8 cellular contexts compared by ENCODE assay signal in the genomic region with DNA sequence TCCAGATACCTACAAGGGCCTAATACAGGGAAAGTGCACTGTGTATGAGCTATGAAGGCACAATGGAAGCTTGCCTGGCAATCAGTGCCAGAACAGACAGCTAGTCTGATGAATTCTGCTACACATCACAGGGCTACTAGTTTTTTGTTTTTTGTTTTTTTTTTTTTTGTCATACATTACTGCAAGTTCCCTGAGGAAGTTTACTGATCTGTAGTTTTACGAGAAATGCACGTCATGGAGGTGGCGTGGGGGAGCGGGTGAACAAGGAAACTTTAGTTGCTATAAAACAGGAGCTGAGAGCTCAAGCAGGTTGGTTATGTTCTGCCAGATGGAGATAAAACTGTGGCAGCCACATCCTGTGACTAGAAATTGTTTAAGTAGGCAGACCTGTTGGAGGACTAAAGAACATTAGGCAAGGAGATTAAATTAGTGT. TPM values are rescaled to one million over a fixed set of nuclear protein-coding genes. Genes with fewer than 3 reads are reported as not detected.
DNase-seq lines count a peak whose midpoint lies in the region; ATAC-seq and TF ChIP-seq lines count a peak whose summit lies in the region.

No MANE protein-coding gene starts in this region.

- H3K9me3 ChIP-seq in RWPE2 (ENCODE audit: severe bottlenecking) (no peaks in the 10 kb centered on the region), trophoblast cell (ENCODE audit: insufficient read depth, low read depth, low read length) (no peaks in the 10 kb centered on the region)

- H3K14ac ChIP-seq in trophoblast cell (ENCODE audit: low read length), result no peak overlapping the region

- H3K4me1 ChIP-seq in RWPE2 (ENCODE audit: insufficient read depth, poor library complexity, severe bottlenecking) (peaks cover 28% of the 10 kb centered on the region), trophoblast cell (ENCODE audit: control insufficient read depth in 1 of 2, insufficient read depth in 2 of 2, low read length in 2 of 2) (no peaks in the 10 kb centered on the region)

- no peak overlapping the region for H2AFZ ChIP-seq in trophoblast cell (ENCODE audit: insufficient read depth, low read length, poor library complexity)

- H3K27ac Mint-ChIP-seq in activated naive CD4-positive, alpha-beta T cell treated with anti-CD3 and anti-CD28 coated beads, Interleukin-2, amount 50 U/mL, for 72 hours, result peak overlapping the region; percentile 92 to 96

- no peak overlapping the region for H3K9ac ChIP-seq in trophoblast cell (ENCODE audit: low read length)

- no peak overlapping the region for H3K18ac ChIP-seq in trophoblast cell (ENCODE audit: low read length)

- H3K36me3 ChIP-seq in RWPE2 (ENCODE audit: low read depth) (no peaks in the 10 kb centered on the region), trophoblast cell (ENCODE audit: control insufficient read depth in 1 of 2, insufficient read depth in 2 of 2, low read length in 2 of 2) (no peaks in the 10 kb centered on the region)

- ATAC-seq in RWPE2 (ENCODE audit: low read depth) (0 out of 3 replicates have a peak, but pooled peaks have one; percentile 15), GM19324 (IDR thresholded peaks at IDR 0.05; ENCODE audit: low FRiP score, unreplicated experiment) (no peak)
- ATAC-seq in activated naive CD4-positive, alpha-beta T cell treated with anti-CD3 and anti-CD28 coated beads, Interleukin-2, amount 50 U/mL, for 72 hours, result peak; percentile 54 to 57

- no peak overlapping the region for H4K12ac ChIP-seq in trophoblast cell (ENCODE audit: low read depth, low read length)

- WGBS in trophoblast cell (ENCODE audit: extremely low coverage, insufficient coverage, insufficient read length), result no CpG with 5 or more reads among the region's 4 CpGs

- H3K79me2 ChIP-seq in trophoblast cell (ENCODE audit: control insufficient read depth, insufficient read depth, low read length, poor library complexity), result no peaks in the 10 kb centered on the region

- peak; percentile 21 for DNase-seq in NOMO-1 treated with DMSO at 0.1 percent for 48 hours (lab: John Stamatoyannopoulos, UW; ENCODE audit: unreplicated experiment)
- no peak for DNase-seq in NOMO-1 treated with dmso at 0.1 percent for 144 hours (lab: John Stamatoyannopoulos, UW; ENCODE audit: unreplicated experiment)
- DNase-seq in RWPE2 (ENCODE audit: low spot score), result no peak
- DNase-seq in activated naive CD4-positive, alpha-beta T cell treated with anti-CD3 and anti-CD28 coated beads, Interleukin-2, amount 50 U/mL, for 72 hours (ENCODE audit: low spot score in 2 of 2), result peak in 1 of 2 donors; percentile 55
- peak; percentile 11 to 44 for DNase-seq in trophoblast cell
- no peak for DNase-seq in NCI-H1436 (lab: John Stamatoyannopoulos, UW)
- DNase-seq in NCI-H2029 treated with DMSO at 0.1 percent for 48 hours (lab: John Stamatoyannopoulos, UW), result no peak

- H2BK5ac ChIP-seq in trophoblast cell (ENCODE audit: low read depth, low read length, poor library complexity), result no peak overlapping the region

- H3K79me1 ChIP-seq in trophoblast cell (ENCODE audit: low read length), result peaks cover 2% of the 10 kb centered on the region

- peaks cover 5 to 34% of the 10 kb centered on the region in 2 donors for H3K36me3 Mint-ChIP-seq in activated naive CD4-positive, alpha-beta T cell treated with anti-CD3 and anti-CD28 coated beads, Interleukin-2, amount 50 U/mL, for 72 hours

- H3K4me3 ChIP-seq in RWPE2 (ENCODE audit: severe bottlenecking) (no peak overlapping the region), trophoblast cell (ENCODE audit: low read depth, low read length) (no peak overlapping the region)

- H2AK5ac ChIP-seq in trophoblast cell (ENCODE audit: low read length), result no peak overlapping the region

- no peak overlapping the region for H3K23ac ChIP-seq in trophoblast cell (ENCODE audit: low read length)

- H2BK12ac ChIP-seq in trophoblast cell (ENCODE audit: low read length), result no peak overlapping the region

- H3K9me3 Mint-ChIP-seq in activated naive CD4-positive, alpha-beta T cell treated with anti-CD3 and anti-CD28 coated beads, Interleukin-2, amount 50 U/mL, for 72 hours, result no peaks in the 10 kb centered on the region

- peak overlapping the region; percentile 89 for H3K27ac ChIP-seq in RWPE2 (ENCODE audit: poor library complexity, severe bottlenecking)
- H3K27ac ChIP-seq in trophoblast cell (ENCODE audit: low read depth, low read length), result peak overlapping the region; percentile 54

- H4K8ac ChIP-seq in trophoblast cell (ENCODE audit: low read depth, low read length), result no peak overlapping the region

- TF ChIP-seq CTCF in RWPE2 (IDR thresholded peaks at IDR 0.05; ENCODE audit: poor library complexity, severe bottlenecking), result no peak

- no peak overlapping the region for H2BK120ac ChIP-seq in trophoblast cell (ENCODE audit: insufficient read depth, low read length, poor library complexity)

- no peak overlapping the region for H3K4me2 ChIP-seq in trophoblast cell (ENCODE audit: low read length)

- H3K27me3 ChIP-seq in RWPE2 (ENCODE audit: insufficient read depth, poor library complexity, severe bottlenecking), result no peaks in the 10 kb centered on the region
- H3K27me3 ChIP-seq in trophoblast cell (ENCODE audit: insufficient read depth, low read length), result no peaks in the 10 kb centered on the region

- no peak overlapping the region for H4K91ac ChIP-seq in trophoblast cell (ENCODE audit: low read depth, low read length)

- no peak overlapping the region for H3K4ac ChIP-seq in trophoblast cell (ENCODE audit: low read depth, low read length)

RNA-seq across cellular contexts. Expression of a gene that starts 17.7 kb away (rescaled TPM):
- 100 to 1,000 TPM; 433 to 644 TPM for total RNA-seq in activated naive CD4-positive, alpha-beta T cell treated with anti-CD3 and anti-CD28 coated beads, Interleukin-2, amount 50 U/mL, for 72 hours
- polyA plus RNA-seq in trophoblast cell (2013), result not detected in 2 replicates

Comparison
In these comparisons a context has a peak if more than half of its experiments do, and no peak if none do; other contexts are left out.
1. DNase-seq: peak in NOMO-1 treated with DMSO at 0.1 percent for 48 hours (single experiment) and trophoblast cell (2 of 2); none in NOMO-1 treated with dmso at 0.1 percent for 144 hours (single experiment), RWPE2 (single experiment), NCI-H1436 (single experiment) and NCI-H2029 treated with DMSO at 0.1 percent for 48 hours (single experiment).